ENCODE assay signal across 18 cellular contexts in the genomic region with DNA sequence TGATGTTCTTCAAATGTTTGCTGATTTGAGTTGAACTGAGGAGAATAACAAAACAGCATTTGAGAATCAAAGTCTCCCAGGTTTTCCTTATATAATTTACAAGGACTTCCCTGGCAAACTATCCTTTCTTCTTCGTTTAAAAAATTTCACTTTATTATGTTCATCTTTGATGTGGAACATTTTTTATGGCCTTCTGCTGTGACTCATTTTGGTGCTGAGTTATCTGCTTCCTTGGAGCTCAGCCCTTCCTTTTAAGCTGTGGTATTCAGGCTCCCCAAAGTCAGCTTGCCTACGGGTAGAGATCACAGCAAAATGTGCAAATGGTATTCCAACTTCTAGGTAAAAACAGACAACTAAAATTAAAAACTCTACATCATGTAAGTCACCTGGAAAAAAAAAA. TPM values are rescaled to one million over a fixed set of nuclear protein-coding genes. Genes with fewer than 3 reads are reported as not detected.
DNase-seq lines count a peak whose midpoint lies in the region; FAIRE-seq and TF ChIP-seq lines count a peak whose summit lies in the region.
"Had no signal": no experiment of that assay in that cellular context is flagged by ENCODE, and none has a peak within 500 bp of the region (broad histone marks: within the 10 kb centered on the region; RNA-seq: fewer than 3 reads in every experiment).

No MANE protein-coding gene starts in this region.

- TF ChIP-seq POLR2A in H54 (IDR thresholded peaks at IDR 0.05; ENCODE audit: low read depth, low read length) = no peak

- no peak for FAIRE-seq in H54 (lab: Jason Lieb, UNC)
- FAIRE-seq: frontal cortex had no signal

- TF ChIP-seq CTCF in fibroblast of the aortic adventitia (IDR thresholded peaks at IDR 0.05; ENCODE audit: insufficient read depth, low read length) = no peak

- DNase-seq in GM04503 (ENCODE audit: low read depth) = peak; percentile 51
- DNase-seq in SW480 (ENCODE audit: low spot score) = peak; percentile 72
- peak; percentile 17 for DNase-seq in fibroblast of the aortic adventitia (ENCODE audit: low read depth)
- peak; percentile 48 for DNase-seq in superior temporal gyrus (ENCODE audit: extremely low spot score)
- DNase-seq in NCI-H748 (lab: John Stamatoyannopoulos, UW; ENCODE audit: unreplicated experiment) = no peak
- no peak for DNase-seq in HK-2 (ENCODE audit: unreplicated experiment)
- DNase-seq in H54 (ENCODE audit: insufficient read length, low spot score) = no peak
- DNase-seq: activated naive CD4-positive, alpha-beta T cell treated with Interleukin-2 at 50 U/mL for 16 hours; CD4-positive, CD25-positive, alpha-beta regulatory T cell; DMS79; effector CD4-positive, alpha-beta T cell; NCI-H1048; NCI-H748 treated with DMSO at 0.1 percent for 48 hours; stimulated activated CD4-positive, alpha-beta T cell treated with anti-CD3 and anti-CD28 coated beads, Interleukin-1b, Interleukin-23, amount 100 ng/mL, for 48 hours had no signal

- no peak overlapping the region for H3K4me3 ChIP-seq in fibroblast of the aortic adventitia (ENCODE audit: low read depth, low read length)
- H3K4me3 ChIP-seq: HAP-1, lung had no signal

RNA-seq across cellular contexts. Expression of a gene that starts 1.4 kb away (rescaled TPM):
- total RNA-seq in fibroblast of the aortic adventitia (ENCODE audit: low replicate concordance) = 0.18 and 1.6 TPM in 2 replicates
- total RNA-seq: CD4-positive, CD25-positive, alpha-beta regulatory T cell; T-helper 1 cell treated with Interleukin-12 subunit alpha and Interleukin-12 subunit beta and Interleukin-4 antibody, amounts not matched to agents 30 ng/mL and 1 ng/mL, for 36 hours had no signal

Comparison
In these comparisons a context has a peak if more than half of its experiments do, and no peak if none do; other contexts are left out.
1. DNase-seq: peak in GM04503 (single experiment), SW480 (single experiment), fibroblast of the aortic adventitia (single experiment) and superior temporal gyrus (single experiment); none in NCI-H748 (single experiment), HK-2 (single experiment) and H54 (single experiment).